ENCODE assay signal across 8 cellular contexts in the genomic region with DNA sequence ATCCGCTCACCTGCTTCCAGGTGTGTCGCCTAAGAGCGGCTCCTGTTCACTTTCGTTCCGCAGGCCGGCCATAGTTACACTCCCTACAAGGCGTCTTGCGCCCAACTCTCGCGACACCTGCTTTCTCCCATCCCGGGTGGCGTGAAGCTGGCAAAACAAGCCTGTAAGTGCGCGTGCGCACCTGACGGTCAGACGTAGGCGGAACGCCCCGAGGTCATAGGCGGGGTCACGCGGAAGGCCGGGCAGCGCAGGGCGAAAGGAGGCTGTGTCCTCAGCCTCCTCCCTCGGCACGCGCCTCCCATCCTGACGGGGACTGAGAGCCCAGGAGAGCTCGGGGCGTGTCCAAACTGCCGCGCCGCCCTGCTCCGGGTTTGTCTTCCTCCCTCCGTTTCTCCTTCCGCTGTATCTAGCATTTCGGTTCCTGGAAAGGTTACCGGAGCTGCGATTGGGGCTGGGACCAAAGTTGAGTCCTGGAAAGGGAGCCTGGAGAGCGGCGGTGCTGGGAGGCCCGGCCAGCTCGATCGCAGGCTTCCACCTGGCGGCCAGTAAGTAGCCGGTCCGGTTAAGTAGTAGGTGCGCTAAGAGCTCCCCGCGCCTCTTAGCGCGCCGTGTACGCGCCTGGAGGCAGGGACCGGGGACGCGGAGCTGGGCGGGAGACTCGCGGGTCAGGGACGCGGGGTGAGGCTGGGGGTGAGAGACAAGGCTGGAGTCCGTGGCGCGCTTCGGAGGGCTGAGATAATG. TPM values are rescaled to one million over a fixed set of nuclear protein-coding genes. Genes with fewer than 3 reads are reported as not detected.
A peak's percentile ranks its signal among the peaks of the same experiment; 100 is the strongest.
DNase-seq lines count a peak whose midpoint lies in the region; ATAC-seq lines count a peak whose summit lies in the region.

A gene (plus strand): TSS at position 345 of the 741 bp plus-strand sequence. CDS start 17,550 bp downstream, outside the sequence.
A gene with protein sequence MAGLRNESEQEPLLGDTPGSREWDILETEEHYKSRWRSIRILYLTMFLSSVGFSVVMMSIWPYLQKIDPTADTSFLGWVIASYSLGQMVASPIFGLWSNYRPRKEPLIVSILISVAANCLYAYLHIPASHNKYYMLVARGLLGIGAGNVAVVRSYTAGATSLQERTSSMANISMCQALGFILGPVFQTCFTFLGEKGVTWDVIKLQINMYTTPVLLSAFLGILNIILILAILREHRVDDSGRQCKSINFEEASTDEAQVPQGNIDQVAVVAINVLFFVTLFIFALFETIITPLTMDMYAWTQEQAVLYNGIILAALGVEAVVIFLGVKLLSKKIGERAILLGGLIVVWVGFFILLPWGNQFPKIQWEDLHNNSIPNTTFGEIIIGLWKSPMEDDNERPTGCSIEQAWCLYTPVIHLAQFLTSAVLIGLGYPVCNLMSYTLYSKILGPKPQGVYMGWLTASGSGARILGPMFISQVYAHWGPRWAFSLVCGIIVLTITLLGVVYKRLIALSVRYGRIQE (minus strand): TSS at position 112 of the 741 bp plus-strand sequence. CDS start 40 bp downstream, at position 72.

- DNase-seq in CD4-positive, CD25-positive, alpha-beta regulatory T cell = peak; percentile 98 to 100 (median 99)
- DNase-seq in NCI-H748 treated with DMSO at 0.1 percent for 48 hours (lab: John Stamatoyannopoulos, UW) = peak; percentile 84
- DNase-seq in activated CD4-positive, alpha-beta T cell treated with anti-CD3 and anti-CD28 coated beads, Interleukin-2, amount 50 U/mL, for 24 hours (ENCODE audit: low read depth in 1 of 2, low spot score in 1 of 2) = peak; percentile 95 to 98
- peak; percentile 97 for DNase-seq in dedifferentiated amniotic fluid mesenchymal stem cell (ENCODE audit: extremely low spot score)
- peak; percentile 100 for DNase-seq in left lobe of liver (ENCODE audit: low spot score)
- peak; percentile 99 for DNase-seq in stimulated activated CD4-positive, alpha-beta T cell treated with anti-CD3 and anti-CD28 coated beads, Interleukin-2, amount 100 ng/mL, for 4 hours (ENCODE audit: low read depth)

- no peaks in the 10 kb centered on the region for H3K9me3 Mint-ChIP-seq in CD4-positive, CD25-positive, alpha-beta regulatory T cell

- peaks cover 31 to 57% (median 34%) of the 10 kb centered on the region in 4 donors for H3K4me1 Mint-ChIP-seq in CD4-positive, CD25-positive, alpha-beta regulatory T cell

- peaks cover 24% of the 10 kb centered on the region for H3K4me1 ChIP-seq in CD4-positive, CD25-positive, alpha-beta regulatory T cell (ENCODE audit: control insufficient read depth, insufficient read depth, low read length, poor library complexity, severe bottlenecking)

- peak within 1 kb of the TSS; percentile 86 for H3K4me3 ChIP-seq in CD4-positive, CD25-positive, alpha-beta regulatory T cell (ENCODE audit: low read depth, low read length)

- H3K27me3 ChIP-seq in CD4-positive, CD25-positive, alpha-beta regulatory T cell (ENCODE audit: control insufficient read depth, insufficient read depth, low read length) = no peaks in the 10 kb centered on the region

- H3K27ac ChIP-seq in CD4-positive, CD25-positive, alpha-beta regulatory T cell (ENCODE audit: insufficient read depth, low read length, poor library complexity, severe bottlenecking) = peak within 1 kb of the TSS; percentile 98

- peaks cover 7% of the 10 kb centered on the region for H3K36me3 ChIP-seq in CD4-positive, CD25-positive, alpha-beta regulatory T cell (ENCODE audit: control insufficient read depth, insufficient read depth, low read length)

- H3K27me3 Mint-ChIP-seq in CD4-positive, CD25-positive, alpha-beta regulatory T cell = no peaks in the 10 kb centered on the region

- peaks cover 7% of the 10 kb centered on the region for H3K36me3 Mint-ChIP-seq in CD4-positive, CD25-positive, alpha-beta regulatory T cell

- H3K9me3 ChIP-seq in CD4-positive, CD25-positive, alpha-beta regulatory T cell (ENCODE audit: control insufficient read depth in 2 of 2, low read length in 2 of 2) = no peaks in the 10 kb centered on the region

- peak within 1 kb of the TSS; percentile 95 to 98 (median 97) for H3K27ac Mint-ChIP-seq in CD4-positive, CD25-positive, alpha-beta regulatory T cell

- peak within 1 kb of the TSS; percentile 93 to 100 (median 96) for H3K4me3 Mint-ChIP-seq in CD4-positive, CD25-positive, alpha-beta regulatory T cell

- peak; percentile 93 to 95 for ATAC-seq in CD4-positive, CD25-positive, alpha-beta regulatory T cell (ENCODE audit: low read depth in 2 of 2)
- peak; percentile 95 for ATAC-seq in GM19395 (IDR thresholded peaks at IDR 0.05; ENCODE audit: unreplicated experiment)
- ATAC-seq in HG03565 (IDR thresholded peaks at IDR 0.05; ENCODE audit: unreplicated experiment) = peak; percentile 93
- ATAC-seq in left lobe of liver = peak; percentile 94

RNA-seq across cellular contexts. Expression of the first gene that starts in this region (rescaled TPM):
- 22.7 TPM for total RNA-seq in CD4-positive, CD25-positive, alpha-beta regulatory T cell
- 10 to 100 TPM; 10.9 to 13.4 (median 12.1) TPM for polyA plus RNA-seq in CD4-positive, CD25-positive, alpha-beta regulatory T cell
- 10.2 TPM for total RNA-seq in left lobe of liver

RNA-seq across cellular contexts. Expression of the second gene that starts in this region (rescaled TPM):
- 31.3 TPM for total RNA-seq in CD4-positive, CD25-positive, alpha-beta regulatory T cell
- polyA plus RNA-seq in CD4-positive, CD25-positive, alpha-beta regulatory T cell = 10 to 100 TPM in 2 of 4 donors, 1 to 10 TPM in 2; 7.2 to 12.7 (median 9.7) TPM
- total RNA-seq in left lobe of liver = 14.3 TPM

Comparison
In these comparisons a context has a peak if more than half of its experiments do, and no peak if none do; other contexts are left out.
1. Peak in every context shown above with its lines: DNase-seq, ATAC-seq, H3K4me3 ChIP-seq and H3K27ac ChIP-seq.